8 cellular contexts compared by ENCODE assay signal in the genomic region with DNA sequence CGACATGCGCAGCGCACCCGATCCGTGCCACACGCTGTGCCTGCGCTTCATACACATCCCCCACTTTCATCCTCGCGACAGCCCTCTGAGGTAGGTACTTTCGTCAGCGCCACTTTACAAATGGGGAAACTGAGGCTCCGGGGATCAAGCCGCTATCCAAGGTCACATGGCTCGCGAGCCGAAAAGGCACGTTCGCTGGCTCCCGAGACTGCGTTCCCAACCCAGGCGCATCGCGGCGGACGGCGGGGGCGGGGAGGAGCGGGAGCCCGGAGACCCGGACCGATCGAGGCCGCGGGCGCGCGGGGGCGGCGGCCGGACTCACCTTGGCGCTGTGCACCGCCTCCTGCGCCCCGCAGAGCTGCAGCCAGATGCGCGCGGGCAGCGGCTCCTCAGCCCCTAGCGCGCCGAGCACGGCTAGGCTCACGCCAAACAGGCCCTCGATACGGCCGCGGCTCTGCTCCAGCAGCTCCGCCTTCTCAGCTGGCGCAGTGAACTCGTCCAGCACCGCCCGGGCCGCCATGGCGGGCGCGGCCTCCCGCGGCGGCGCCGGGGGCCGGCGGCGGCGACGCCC. TPM values are rescaled to one million over a fixed set of nuclear protein-coding genes. Genes with fewer than 3 reads are reported as not detected.
DNase-seq lines count a peak whose midpoint lies in the region; TF ChIP-seq lines count a peak whose summit lies in the region.

No MANE protein-coding gene starts in this region.

- H2BK12ac ChIP-seq in mesenchymal stem cell (ENCODE audit: low read length in 2 of 2): no peak overlapping the region

- H3K4me1 ChIP-seq in ectodermal cell (ENCODE audit: control insufficient read depth, insufficient read depth, low read length) (peaks cover 13% of the 10 kb centered on the region), mesenchymal stem cell (ENCODE audit: control insufficient read depth, insufficient read depth, low read depth, low read length) (peaks cover 15% of the 10 kb centered on the region), subcutaneous abdominal adipose tissue (ENCODE audit: control insufficient read depth in 5 of 5, insufficient read depth in 5 of 5, low read length in 5 of 5) (peaks cover 9 to 74% (median 62%) of the 10 kb centered on the region in 5 donors)

- peak overlapping the region; percentile 24 for H2BK5ac ChIP-seq in mesenchymal stem cell (ENCODE audit: low read depth, low read length, poor library complexity, severe bottlenecking)

- peak overlapping the region; percentile 47 to 94 for H3K4ac ChIP-seq in mesenchymal stem cell (ENCODE audit: low read depth in 1 of 2, low read length in 2 of 2)

- H3K9me3 ChIP-seq in WERI-Rb-1 (ENCODE audit: severe bottlenecking) (no peaks in the 10 kb centered on the region), ectodermal cell (ENCODE audit: control insufficient read depth, low read length) (no peaks in the 10 kb centered on the region), mesenchymal stem cell (ENCODE audit: control insufficient read depth, low read length) (no peaks in the 10 kb centered on the region), subcutaneous abdominal adipose tissue (ENCODE audit: control insufficient read depth in 5 of 5, low read length in 5 of 5) (no peaks in the 10 kb centered on the region)

- peak overlapping the region; percentile 90 to 98 for H3K18ac ChIP-seq in mesenchymal stem cell (ENCODE audit: low read depth in 1 of 2, low read length in 2 of 2)

- peak overlapping the region; percentile 91 for H2BK15ac ChIP-seq in mesenchymal stem cell (ENCODE audit: low read depth, poor library complexity, severe bottlenecking)

- H4K91ac ChIP-seq in mesenchymal stem cell (ENCODE audit: low read length): peak overlapping the region; percentile 92

- peaks cover 20% of the 10 kb centered on the region for H3K36me3 ChIP-seq in WERI-Rb-1
- H3K36me3 ChIP-seq in ectodermal cell (ENCODE audit: control insufficient read depth, insufficient read depth, low read length): no peaks in the 10 kb centered on the region
- H3K36me3 ChIP-seq in mesenchymal stem cell (ENCODE audit: control insufficient read depth in 1 of 2, insufficient read depth in 2 of 2, low read depth in 1 of 2, low read length in 2 of 2): peaks cover 0 to 4% of the 10 kb centered on the region in 2 experiments
- no peaks in the 10 kb centered on the region for H3K36me3 ChIP-seq in subcutaneous abdominal adipose tissue (ENCODE audit: control insufficient read depth in 5 of 5, insufficient read depth in 5 of 5, low read length in 5 of 5)

- peak overlapping the region; percentile 87 for H3K27ac ChIP-seq in WERI-Rb-1
- H3K27ac ChIP-seq in ectodermal cell (ENCODE audit: insufficient read depth, low read depth, low read length, poor library complexity, severe bottlenecking): peak overlapping the region; percentile 64
- no peak overlapping the region for H3K27ac ChIP-seq in mesenchymal stem cell (ENCODE audit: low read length, poor library complexity, severe bottlenecking)
- H3K27ac ChIP-seq in subcutaneous abdominal adipose tissue (ENCODE audit: low read depth, low read length): peak overlapping the region; percentile 98

- WGBS in ectodermal cell, 2 experiments: 0% methylated on average over 76 of the region's 76 CpGs
- whole genome bisulfite sequencing in mesenchymal stem cell: under 1% methylated on average over 58 of the region's 76 CpGs

- H2AFZ ChIP-seq in mesenchymal stem cell (ENCODE audit: low read depth, low read length): peak overlapping the region; percentile 94

- peak overlapping the region; percentile 51 to 98 for H3K23ac ChIP-seq in mesenchymal stem cell (ENCODE audit: low read length in 2 of 2)

- no peaks in the 10 kb centered on the region for H3K27me3 ChIP-seq in WERI-Rb-1 (ENCODE audit: insufficient read depth, low read depth, severe bottlenecking)
- H3K27me3 ChIP-seq in ectodermal cell (ENCODE audit: control insufficient read depth, insufficient read depth, low read length, poor library complexity, severe bottlenecking): no peaks in the 10 kb centered on the region
- no peaks in the 10 kb centered on the region for H3K27me3 ChIP-seq in mesenchymal stem cell (ENCODE audit: control insufficient read depth in 1 of 2, insufficient read depth in 1 of 2, low read length in 2 of 2)
- H3K27me3 ChIP-seq in subcutaneous abdominal adipose tissue (ENCODE audit: control insufficient read depth in 5 of 5, insufficient read depth in 4 of 5, low read length in 5 of 5): no peaks in the 10 kb centered on the region

- peak overlapping the region; percentile 42 for H3K4me2 ChIP-seq in mesenchymal stem cell (ENCODE audit: low read length, poor library complexity, severe bottlenecking)

- peak overlapping the region; percentile 92 for H3K4me3 ChIP-seq in GM12865 (ENCODE audit: low read depth, low read length)
- H3K4me3 ChIP-seq in WERI-Rb-1 (ENCODE audit: low read depth, low read length): peak overlapping the region; percentile 95
- H3K4me3 ChIP-seq in ectodermal cell (ENCODE audit: insufficient read depth, low read depth, low read length): peak overlapping the region; percentile 93
- H3K4me3 ChIP-seq in mesenchymal stem cell (ENCODE audit: insufficient read depth in 1 of 2, low read depth in 1 of 2, low read length in 2 of 2): peak overlapping the region; percentile 99 to 100
- peak overlapping the region; percentile 90 to 100 (median 95) for H3K4me3 ChIP-seq in subcutaneous abdominal adipose tissue (ENCODE audit: low read depth in 1 of 5, low read length in 5 of 5)

- H3K79me1 ChIP-seq in mesenchymal stem cell (replicated peaks; ENCODE audit: low read length, poor library complexity, severe bottlenecking): no peaks in the 10 kb centered on the region

- no peak overlapping the region for H2AK5ac ChIP-seq in mesenchymal stem cell (ENCODE audit: low read length, severe bottlenecking)

- DNase-seq in GM12865 (ENCODE audit: low read depth) (peak; percentile 69), H4 (ENCODE audit: low spot score) (peak; percentile 27), LHCN-M2 (ENCODE audit: low read depth) (peak; percentile 45), WERI-Rb-1 (peak; percentile 64), mesenchymal stem cell (peak; percentile 63), NCI-H2196 treated with DMSO at 0.1 percent for 48 hours (lab: John Stamatoyannopoulos, UW; ENCODE audit: unreplicated experiment) (no peak)

- peak overlapping the region in 1 of 2 experiments; percentile 99 for H3K14ac ChIP-seq in mesenchymal stem cell (ENCODE audit: low read length in 2 of 2)

- peak overlapping the region; percentile 82 for H4K8ac ChIP-seq in mesenchymal stem cell (ENCODE audit: low read length)

- TF ChIP-seq CTCF in GM12865 (IDR thresholded peaks at IDR 0.05; ENCODE audit: insufficient read depth, low read depth, low read length, missing control alignments) (no peak), WERI-Rb-1 (IDR thresholded peaks at IDR 0.05; ENCODE audit: low read depth, low read length) (no peak)

- peak overlapping the region; percentile 84 for H2BK120ac ChIP-seq in mesenchymal stem cell (ENCODE audit: low read depth, low read length)

- peak overlapping the region; percentile 90 for H3K9ac ChIP-seq in mesenchymal stem cell (ENCODE audit: low read length)
- peak overlapping the region; percentile 81 to 91 (median 89) for H3K9ac ChIP-seq in subcutaneous abdominal adipose tissue (ENCODE audit: low read length in 5 of 5)

RNA-seq across cellular contexts. Expression of a gene that starts 0.4 kb away (rescaled TPM):
- 8.3 and 15.7 TPM in 2 replicates for total RNA-seq in H4 (2014; rRNA removed; shearing (Covaris generic))
- 12.5 and 16.2 TPM in 2 replicates for total RNA-seq in LHCN-M2 (2014; rRNA removed)
- polyA plus RNA-seq in LHCN-M2 (2012): 7.3 TPM
- 38.2 TPM for polyA plus RNA-seq in ectodermal cell (2013, experiment 1 of 4)
- polyA plus RNA-seq in ectodermal cell (2013, experiment 2 of 4): 43.8 TPM
- polyA plus RNA-seq in ectodermal cell (2013, experiment 3 of 4): 28.4 TPM
- 29.7 TPM for polyA plus RNA-seq in ectodermal cell (2013, experiment 4 of 4)
- polyA plus RNA-seq in mesenchymal stem cell (2013, experiment 1 of 2): 17.5 TPM
- polyA plus RNA-seq in mesenchymal stem cell (2013, experiment 2 of 2): 16.5 TPM
